1 cellular context compared by ENCODE assay signal in genomic region chr1:6784560-6785317, GRCh38.
TF ChIP-seq lines count a peak whose summit lies in the region.

No MANE protein-coding gene starts in this region.

TF ChIP-seq in WTC11, 78 proteins besides CTCF, POLR2A, EP300 and RAD21 (continued from another document and continues in another):
- TF ChIP-seq ZNF425 (CRISPR knock-in tag; conservative IDR thresholded peaks at IDR 0.05), result no peak
- TF ChIP-seq AR (CRISPR knock-in tag; IDR thresholded peaks at IDR 0.05), result no peak
- TF ChIP-seq SMAD3 (CRISPR knock-in tag; IDR thresholded peaks at IDR 0.05; ENCODE audit: borderline replicate concordance), result 0 out of 2 replicates have a peak, but pooled peaks have one; percentile 41
- no peak for TF ChIP-seq TCF7 (CRISPR knock-in tag; IDR thresholded peaks at IDR 0.05; ENCODE audit: low read depth)
- peak; percentile 43; the same call in 1 of the 2 replicates for TF ChIP-seq HMGA2 (CRISPR knock-in tag; IDR thresholded peaks at IDR 0.05)
- peak; percentile 85 for TF ChIP-seq ZNF423 (CRISPR knock-in tag; IDR thresholded peaks at IDR 0.05)
- TF ChIP-seq ATF1 (CRISPR knock-in tag; IDR thresholded peaks at IDR 0.05), result no peak
- 0 out of 2 replicates have a peak, but pooled peaks have one; percentile 37 for TF ChIP-seq ZNF281 (CRISPR knock-in tag; IDR thresholded peaks at IDR 0.05)
- TF ChIP-seq ATF2 (CRISPR knock-in tag; IDR thresholded peaks at IDR 0.05; ENCODE audit: borderline replicate concordance, low read depth), result no peak
- peak; percentile 69; the same call in 1 of the 2 replicates for TF ChIP-seq MAX (CRISPR knock-in tag; IDR thresholded peaks at IDR 0.05)
- no peak for TF ChIP-seq MLX (CRISPR knock-in tag; IDR thresholded peaks at IDR 0.05)
- no peak for TF ChIP-seq OVOL2 (CRISPR knock-in tag; IDR thresholded peaks at IDR 0.05; ENCODE audit: borderline replicate concordance)
- no peak for TF ChIP-seq ZNF232 (CRISPR knock-in tag; IDR thresholded peaks at IDR 0.05)
- TF ChIP-seq TEAD1 (CRISPR knock-in tag; IDR thresholded peaks at IDR 0.05), result no peak
- TF ChIP-seq ZNF138 (CRISPR knock-in tag; conservative IDR thresholded peaks at IDR 0.05), result no peak
- 0 out of 2 replicates have a peak, but pooled peaks have one; percentile 25 for TF ChIP-seq PRRX2 (CRISPR knock-in tag; IDR thresholded peaks at IDR 0.05)
- TF ChIP-seq ELF4 (CRISPR knock-in tag; IDR thresholded peaks at IDR 0.05; ENCODE audit: low read depth), result 0 out of 2 replicates have a peak, but pooled peaks have one; percentile 48
- TF ChIP-seq AFF4 (CRISPR knock-in tag; IDR thresholded peaks at IDR 0.05; ENCODE audit: borderline replicate concordance), result no peak
- no peak for TF ChIP-seq ATF3 (CRISPR knock-in tag; conservative IDR thresholded peaks at IDR 0.05)
- no peak for TF ChIP-seq EMX1 (CRISPR knock-in tag; IDR thresholded peaks at IDR 0.05)
- peak; percentile 65; the same call in 1 of the 2 replicates for TF ChIP-seq ZBTB43 (CRISPR knock-in tag; IDR thresholded peaks at IDR 0.05)
- TF ChIP-seq ZNF219 (CRISPR knock-in tag; IDR thresholded peaks at IDR 0.05; ENCODE audit: borderline replicate concordance), result peak; percentile 54; the same call in 1 of the 2 replicates
- TF ChIP-seq MXD4 (CRISPR knock-in tag; IDR thresholded peaks at IDR 0.05; ENCODE audit: borderline replicate concordance), result no peak
- 0 out of 2 replicates have a peak, but pooled peaks have one; percentile 37 for TF ChIP-seq PRDM15 (CRISPR knock-in tag; IDR thresholded peaks at IDR 0.05)
- TF ChIP-seq ZSCAN18 (CRISPR knock-in tag; IDR thresholded peaks at IDR 0.05), result no peak
- no peak for TF ChIP-seq CREB1 (CRISPR knock-in tag; IDR thresholded peaks at IDR 0.05)
